Comparison of ENCODE assay signal across 9 cellular contexts in the genomic region with DNA sequence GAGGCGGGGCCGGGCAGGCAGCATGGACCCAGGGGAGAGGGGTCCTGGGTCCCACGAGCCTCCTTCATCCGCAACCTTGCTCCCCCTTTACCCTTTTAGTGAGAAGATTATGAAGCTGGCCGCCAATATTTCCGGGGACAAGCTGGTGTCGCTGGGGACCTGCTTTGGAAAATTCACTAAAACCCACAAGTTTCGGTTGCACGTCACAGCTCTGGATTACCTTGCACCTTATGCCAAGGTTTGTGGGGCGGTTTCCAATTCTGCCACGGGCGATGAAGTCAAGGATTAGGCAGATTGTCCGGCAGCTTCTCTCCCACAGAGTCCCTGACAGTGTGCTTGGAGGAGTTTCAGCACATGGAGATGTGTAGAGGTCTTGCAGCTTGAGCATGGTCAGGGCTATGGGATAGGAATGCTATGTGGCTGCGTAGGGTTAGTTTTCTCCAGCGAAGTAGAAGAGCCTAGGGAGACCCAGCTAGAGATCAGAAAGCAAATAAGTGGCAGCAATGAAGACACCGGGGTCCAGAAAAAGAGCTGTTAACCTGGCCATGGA. TPM values are rescaled to one million over a fixed set of nuclear protein-coding genes. Genes with fewer than 3 reads are reported as not detected.
DNase-seq lines count a peak whose midpoint lies in the region; TF ChIP-seq lines count a peak whose summit lies in the region.
"Had no signal": no experiment of that assay in that cellular context is flagged by ENCODE, and none has a peak within 500 bp of the region (broad histone marks: within the 10 kb centered on the region; RNA-seq: fewer than 3 reads in every experiment).

No MANE protein-coding gene starts in this region.

- no peak for TF ChIP-seq CTCF in dorsolateral prefrontal cortex (IDR thresholded peaks at IDR 0.05 in 54 of 56, conservative IDR thresholded peaks at IDR 0.05 in 2 of 56; ENCODE audit: low read depth in 1 of 56, partially characterized antibody in 56 of 56)
- TF ChIP-seq CTCF in nephron progenitor cell (IDR thresholded peaks at IDR 0.05) = no peak

- H3K27me3 ChIP-seq in NT2/D1 (ENCODE audit: insufficient read depth, insufficient read length) (no peaks in the 10 kb centered on the region), dorsolateral prefrontal cortex (no peaks in the 10 kb centered on the region)

- peaks cover 42% of the 10 kb centered on the region for H3K4me1 Mint-ChIP-seq in nephron progenitor cell

- DNase-seq in EL (peak; percentile 18), NT2/D1 (ENCODE audit: low read depth, low spot score) (no peak), dorsolateral prefrontal cortex (no peak), nephron progenitor cell (no peak), GF-D8 (lab: John Stamatoyannopoulos, UW) (no peak), NCI-H1417 (lab: John Stamatoyannopoulos, UW) (no peak), NCI-H1694 treated with DMSO at 0.1 percent for 48 hours (lab: John Stamatoyannopoulos, UW) (no peak), glomerular visceral epithelial cell (ENCODE audit: extremely low spot score) (no peak)

- H3K27me3 Mint-ChIP-seq in nephron progenitor cell (ENCODE audit: low read depth, poor library complexity) = peaks cover 3% of the 10 kb centered on the region

- H3K4me1 ChIP-seq in NT2/D1 (ENCODE audit: insufficient read depth, insufficient read length) = no peaks in the 10 kb centered on the region

- peaks cover 42% of the 10 kb centered on the region for H3K36me3 Mint-ChIP-seq in nephron progenitor cell (ENCODE audit: low read depth)

- peaks cover 70% of the 10 kb centered on the region for H3K36me3 ChIP-seq in NT2/D1 (ENCODE audit: insufficient read depth, insufficient read length, low read length)

- peak overlapping the region in 52 of 59 donors; percentile 39 to 98 (median 92) for H3K27ac ChIP-seq in dorsolateral prefrontal cortex

- H3K9me3 ChIP-seq in NT2/D1 (ENCODE audit: insufficient read depth, low read length) = no peaks in the 10 kb centered on the region

- peak overlapping the region; percentile 100 for H3K4me3 Mint-ChIP-seq in nephron progenitor cell

- peak overlapping the region; percentile 99 for H3K9ac ChIP-seq in NT2/D1 (ENCODE audit: insufficient read length, low read depth)

- intact Hi-C loops in dorsolateral prefrontal cortex (cut with DNase I) = no loop called here

- peak overlapping the region; percentile 95 for H3K27ac Mint-ChIP-seq in nephron progenitor cell

- H3K9me3 Mint-ChIP-seq in nephron progenitor cell = no peaks in the 10 kb centered on the region

- H3K4me3 ChIP-seq in NT2/D1 (ENCODE audit: insufficient read length, low read depth) = peak overlapping the region; percentile 99
- H3K4me3 ChIP-seq in dorsolateral prefrontal cortex = peak overlapping the region; percentile 53 to 100 (median 95)

RNA-seq across cellular contexts. Expression of a gene that starts 0.6 kb away (rescaled TPM):
- total RNA-seq in dorsolateral prefrontal cortex = 10 to 100 TPM in 97 of 120 experiments, 1 to 10 TPM in 23; 7.2 to 21.6 (median 12.4) TPM

RNA-seq across cellular contexts. Expression of a gene that starts 0.8 kb away (rescaled TPM):
- total RNA-seq in dorsolateral prefrontal cortex = 10 to 100 TPM; 30.0 to 57.6 (median 41.0) TPM

RNA-seq across cellular contexts. Expression of a gene that starts 9.8 kb away (rescaled TPM):
- total RNA-seq in dorsolateral prefrontal cortex = 10 to 100 TPM in 18 of 120 experiments, 1 to 10 TPM in 102; 3.5 to 17.7 (median 8.1) TPM

RNA-seq across cellular contexts. Expression of a gene that starts 11.4 kb away (rescaled TPM):
- total RNA-seq in dorsolateral prefrontal cortex = 1 to 10 TPM in 60 of 120 experiments, under 1 TPM in 32, not detected in 28; 0.57 to 3.4 (median 1.3) TPM
- total RNA-seq: SK-MEL-5 had no signal

RNA-seq across cellular contexts. Expression of a gene that starts 29.0 kb away (rescaled TPM):
- 10 to 100 TPM; 35.1 to 60.4 (median 47.0) TPM for total RNA-seq in dorsolateral prefrontal cortex
